Comparison of ENCODE assay signal across 27 cellular contexts in genomic region chr11:70263363-70263762, GRCh38. TPM values are rescaled to one million over a fixed set of nuclear protein-coding genes. Genes with fewer than 3 reads are reported as not detected.
DNase-seq lines count a peak whose midpoint lies in the region; ATAC-seq, FAIRE-seq and TF ChIP-seq lines count a peak whose summit lies in the region.
"Had no signal": no experiment of that assay in that cellular context is flagged by ENCODE, and none has a peak within 500 bp of the region (broad histone marks: within the 10 kb centered on the region; RNA-seq: fewer than 3 reads in every experiment).

No MANE protein-coding gene starts in this region.

- 45% methylated on average over 7 of the region's 7 CpGs for WGBS in K562 (ENCODE audit: insufficient coverage, low coverage, missing lambda C conversion rate)
- 68% methylated on average over 7 of the region's 7 CpGs for WGBS in HepG2 (ENCODE audit: low lambda C conversion rate)
- 93 to 94% methylated on average over 7 of the region's 7 CpGs for WGBS in aorta, 2 donors

- POLR2A ChIA-PET in K562 (lab: Yijun Ruan, JAX): interaction anchor here (1.5 kb wide), 1 partner anchor 10 kb away, joined by 4 read pairs; no protein-coding TSS in a partner anchor
- POLR2A ChIA-PET in HepG2 (lab: Yijun Ruan, JAX): no interaction called here

- H3K27me3 ChIP-seq in right atrium auricular region (no peaks in the 10 kb centered on the region), K562 (ENCODE audit: control insufficient read depth in 2 of 2, insufficient read depth in 2 of 2, low read length in 2 of 2) (peaks cover 22 to 27% of the 10 kb centered on the region in 2 experiments), HepG2 (ENCODE audit: control insufficient read depth in 1 of 2, insufficient read depth in 2 of 2, low read length in 2 of 2) (peaks cover 0 to 3% of the 10 kb centered on the region in 2 experiments; a peak in 2 of 5 replicates), aorta (ENCODE audit: control insufficient read depth in 1 of 2, insufficient read depth in 2 of 2, low read length in 1 of 2) (no peaks in the 10 kb centered on the region), gastrocnemius medialis (no peaks in the 10 kb centered on the region)
- H3K27me3 ChIP-seq: BLaER1 had no signal

- H3K9me3 ChIP-seq in right atrium auricular region (no peaks in the 10 kb centered on the region), K562 (replicated peaks; ENCODE audit: control insufficient read depth, insufficient read depth, low read depth, low read length) (no peaks in the 10 kb centered on the region), HepG2 (ENCODE audit: low read length) (no peaks in the 10 kb centered on the region), aorta (ENCODE audit: control insufficient read depth, low read length) (no peaks in the 10 kb centered on the region), gastrocnemius medialis (no peaks in the 10 kb centered on the region)
- H3K9me3 ChIP-seq: BE2C, BLaER1 had no signal

- H4K20me1 ChIP-seq in K562 (replicated peaks; ENCODE audit: control insufficient read depth, insufficient read depth, low read length) (no peaks in the 10 kb centered on the region), HepG2 (ENCODE audit: insufficient read depth, low read length) (no peaks in the 10 kb centered on the region)
- H4K20me1 ChIP-seq: BLaER1 had no signal

- H3K79me2 ChIP-seq in K562 (ENCODE audit: control insufficient read depth, insufficient read depth, low read length) (no peaks in the 10 kb centered on the region), HepG2 (ENCODE audit: insufficient read depth, low read length) (no peaks in the 10 kb centered on the region)

- H2AFZ ChIP-seq in K562 (ENCODE audit: low read depth, low read length) (no peak overlapping the region), HepG2 (ENCODE audit: low read length) (no peak overlapping the region)

- H3K36me3 ChIP-seq in right atrium auricular region (no peaks in the 10 kb centered on the region), K562 (ENCODE audit: control insufficient read depth, insufficient read depth, low read length) (no peaks in the 10 kb centered on the region), HepG2 (replicated peaks in 1 of 2; ENCODE audit: control insufficient read depth in 1 of 2, insufficient read depth in 2 of 2, low read length in 2 of 2) (no peaks in the 10 kb centered on the region), aorta (ENCODE audit: control insufficient read depth in 1 of 2, insufficient read depth in 2 of 2, low read length in 1 of 2) (no peaks in the 10 kb centered on the region), gastrocnemius medialis (no peaks in the 10 kb centered on the region)
- H3K36me3 ChIP-seq: BE2C, BLaER1 had no signal

- CTCF ChIA-PET in K562 (lab: Yijun Ruan, JAX; ENCODE audit: low intra/inter-chr PET ratio): no interaction called here
- CTCF ChIA-PET in HepG2 (lab: Yijun Ruan, JAX; ENCODE audit: low intra/inter-chr PET ratio, low total read pairs): no interaction called here

- H3K4me3 ChIP-seq in right atrium auricular region (no peak overlapping the region), K562 (no peak overlapping the region), HepG2 (replicated peaks in 1 of 3; ENCODE audit: insufficient read depth in 1 of 3, low read depth in 2 of 3, low read length in 3 of 3) (no peak overlapping the region), aorta (ENCODE audit: low read length in 2 of 2) (no peak overlapping the region), gastrocnemius medialis (no peak overlapping the region)
- H3K4me3 ChIP-seq: BLaER1 had no signal

- intact Hi-C loops in Right ventricle myocardium superior (cut with DNase I): no loop called here
- intact Hi-C loops in K562 (cut with micrococcal nuclease): no loop called here
- intact Hi-C loops in HepG2 (cut with micrococcal nuclease; ENCODE audit: unreplicated experiment): no loop called here
- intact Hi-C loops in aorta (cut with DNase I): no loop called here
- intact Hi-C loops in gastrocnemius medialis (cut with DNase I; ENCODE audit: low total_unique reads): no loop called here

- H3K9ac ChIP-seq in K562 (ENCODE audit: insufficient read depth in 1 of 2, low read depth in 2 of 2, low read length in 2 of 2): no peak overlapping the region
- H3K9ac ChIP-seq in HepG2 (ENCODE audit: insufficient read depth, low read depth, low read length): no peak overlapping the region
- H3K9ac ChIP-seq: BLaER1 had no signal

- H3K9me1 ChIP-seq in K562 (ENCODE audit: control insufficient read depth, insufficient read depth, low read length): no peaks in the 10 kb centered on the region

- no peak overlapping the region for H3K4me2 ChIP-seq in K562 (ENCODE audit: insufficient read depth, low read length)
- no peak overlapping the region for H3K4me2 ChIP-seq in HepG2 (ENCODE audit: low read depth, low read length)
- H3K4me2 ChIP-seq: BLaER1 had no signal

- FAIRE-seq in K562 (lab: Jason Lieb, UNC): no peak
- no peak for FAIRE-seq in HepG2 (lab: Jason Lieb, UNC)
- FAIRE-seq: A204.1, G401.6, GM12891, GM19239 had no signal

- H3K4me1 ChIP-seq in right atrium auricular region: no peaks in the 10 kb centered on the region
- no peaks in the 10 kb centered on the region for H3K4me1 ChIP-seq in K562 (replicated peaks in 1 of 2; ENCODE audit: control insufficient read depth in 2 of 2, insufficient read depth in 2 of 2, low read length in 2 of 2)
- peaks cover 20% of the 10 kb centered on the region for H3K4me1 ChIP-seq in HepG2 (ENCODE audit: insufficient read depth, low read length)
- no peaks in the 10 kb centered on the region for H3K4me1 ChIP-seq in aorta (ENCODE audit: control insufficient read depth in 1 of 2, insufficient read depth in 2 of 2, low read length in 2 of 2)
- no peaks in the 10 kb centered on the region for H3K4me1 ChIP-seq in gastrocnemius medialis
- H3K4me1 ChIP-seq: BE2C had no signal

- ATAC-seq in Right ventricle myocardium superior (ENCODE audit: poor library complexity) (no peak), K562 (no peak), HepG2 (no peak), aorta (ENCODE audit: low FRiP score) (no peak), gastrocnemius medialis (no peak)

- in situ Hi-C loops in K562 (cut with MboI) (no loop called here), HepG2 (cut with HindIII; ENCODE audit: extremely low pct_ligation_motif_present, low pct_unique_long_range_greater_than_20kb) (no loop called here), gastrocnemius medialis (cut with MboI; ENCODE audit: low sequenced_read_pairs in 4 of 4) (no loop called here)

- H3K27ac ChIP-seq in right atrium auricular region (no peak overlapping the region), K562 (ENCODE audit: extremely low read depth, low read depth, low read length) (no peak overlapping the region), HepG2 (ENCODE audit: extremely low read length, insufficient read depth, low read length) (no peak overlapping the region), aorta (ENCODE audit: low read depth in 1 of 2, low read length in 2 of 2) (no peak overlapping the region), gastrocnemius medialis (no peak overlapping the region)
- H3K27ac ChIP-seq: BLaER1 had no signal

- TF ChIP-seq EP300 in K562 (IDR thresholded peaks at IDR 0.05; ENCODE audit: low read length) (no peak), HepG2 (IDR thresholded peaks at IDR 0.05; ENCODE audit: low read depth in 2 of 2, low read length in 2 of 2) (no peak), HepG2 (CRISPR knock-in tag; IDR thresholded peaks at IDR 0.05; ENCODE audit: borderline replicate concordance) (no peak)

- no TSS peak for BruUV-seq in K562 (replicated peaks; lab: Mats Ljungman, UMichigan)
- no TSS peak for BruUV-seq in HepG2 (replicated peaks; lab: Mats Ljungman, UMichigan)

- peak; percentile 14 for DNase-seq in Right ventricle myocardium superior
- DNase-seq in right atrium auricular region (ENCODE audit: low spot score): no peak
- no peak for DNase-seq in K562 (ENCODE audit: extremely low read depth in 1 of 4, low spot score in 3 of 4)
- DNase-seq in HepG2 (ENCODE audit: low spot score): no peak
- peak; percentile 9 to 34 for DNase-seq in aorta
- no peak for DNase-seq in stimulated activated CD4-positive, alpha-beta T cell treated with anti-CD3 and anti-CD28 coated beads, Interleukin-15, amount 100 ng/mL, for 24 hours
- no peak for DNase-seq in erythroblast (lab: John Stamatoyannopoulos, UW)
- DNase-seq in gastrocnemius medialis: no peak
- DNase-seq: 8988T; ACHN; BE2C; C1 segment of cervical spinal cord; CD4-positive, alpha-beta memory T cell; CD4-positive, CD25-positive, alpha-beta regulatory T cell; CD8-positive, alpha-beta memory T cell; COR-L47; DMS 273 treated with DMSO at 0.1 percent for 48 hours; DMS153; DMS53; DMS79; DND-41; GF-D8 had no signal

- no peak for TF ChIP-seq RAD21 in K562 (CRISPR knock-in tag; conservative IDR thresholded peaks at IDR 0.05 in 1 of 2, IDR thresholded peaks at IDR 0.05 in 1 of 2)
- no peak for TF ChIP-seq RAD21 in HepG2 (CRISPR knock-in tag; IDR thresholded peaks at IDR 0.05)

- TF ChIP-seq CTCF in right atrium auricular region (IDR thresholded peaks at IDR 0.05) (no peak), K562 (IDR thresholded peaks at IDR 0.05 in 2 of 3, conservative IDR thresholded peaks at IDR 0.05 in 1 of 3; ENCODE audit: insufficient read depth in 2 of 3, low read depth in 1 of 3, low read length in 3 of 3) (no peak), HepG2 (CRISPR knock-in tag; IDR thresholded peaks at IDR 0.05) (no peak), gastrocnemius medialis (IDR thresholded peaks at IDR 0.05 in 4 of 5, conservative IDR thresholded peaks at IDR 0.05 in 1 of 5) (no peak)

- TF ChIP-seq POLR2A in K562 (conservative IDR thresholded peaks at IDR 0.05) (no peak), HepG2 (IDR thresholded peaks at IDR 0.05; ENCODE audit: insufficient read depth in 1 of 2, low read depth in 2 of 2, low read length in 2 of 2) (no peak), erythroblast (IDR thresholded peaks at IDR 0.05; ENCODE audit: low read length) (no peak), gastrocnemius medialis (IDR thresholded peaks at IDR 0.05) (no peak)

RNA-seq across cellular contexts. Expression of gene PPFIA1, which starts 7.1 kb away (rescaled TPM):
- total RNA-seq in Right ventricle myocardium superior (41.8 TPM), right atrium auricular region (10 to 100 TPM; 28.7 to 45.9 TPM), K562 (2014; rRNA removed) (24.9 and 26.0 TPM in 2 replicates), K562 (2014; rRNA removed; fragmentation: Illumina TruSeq; extraction: Trizol) (28.5 and 31.6 TPM in 2 replicates), K562 (2015; rRNA removed; fragmentation: Illumina TruSeq; extraction: Trizol) (28.9 and 30.3 TPM in 2 replicates), K562 (2021) (33.1 and 38.4 TPM in 2 replicates), HepG2 (2016; rRNA removed; fragmentation: Illumina TruSeq; extraction: Trizol) (27.3 and 29.9 TPM in 2 replicates), aorta (10 to 100 TPM; 73.4 to 74.7 TPM), gastrocnemius medialis (10 to 100 TPM; 36.3 to 90.6 (median 46.0) TPM)
- 221 and 294 TPM in 2 replicates for total RNA-seq in K562 (2011; cell fraction: chromatin; rRNA removed; ENCODE audit: low replicate concordance)
- total RNA-seq in K562 (2011; cell fraction: nucleolus; rRNA removed): 104 and 111 TPM in 2 replicates
- total RNA-seq in K562 (2011; cell fraction: nucleoplasm; rRNA removed): 162 and 166 TPM in 2 replicates
- polyA plus RNA-seq in K562 (2011; rRNA removed) (41.5 and 48.0 TPM in 2 replicates), K562 (2014; fragmentation: Illumina TruSeq; extraction: Trizol) (36.2 and 39.5 TPM in 2 replicates), K562 (2014; fragmentation: Nextera tagmentation; extraction: Ambion mirVana) (10 to 100 TPM in 1 of 2 experiments, 1 to 10 TPM in 1; 9.9 to 13.3 TPM), K562 (2014; rRNA removed) (27.4 and 31.0 TPM in 2 replicates), HepG2 (2011; rRNA removed) (45.2 and 48.0 TPM in 2 replicates), aorta (10 to 100 TPM; 19.0 to 24.7 TPM)
- polyA plus RNA-seq in K562 (2011; cell fraction: cytosol; rRNA removed): 42.0 and 45.8 TPM in 2 replicates
- polyA plus RNA-seq in K562 (2011; cell fraction: nucleus; rRNA removed): 107 and 119 TPM in 2 replicates
- polyA plus RNA-seq in K562 (2012): 26.5 and 28.1 TPM in 2 replicates
- polyA minus RNA-seq in K562 (2011; rRNA and poly(A)+ RNA removed): 76.5 and 78.4 TPM in 2 replicates
- polyA minus RNA-seq in K562 (2011; cell fraction: cytosol; rRNA and poly(A)+ RNA removed): 27.9 and 43.6 TPM in 2 replicates
- polyA minus RNA-seq in K562 (2011; cell fraction: nucleus; rRNA and poly(A)+ RNA removed): 46.0 and 70.8 TPM in 2 replicates
- total RNA-seq in HepG2 (2016; cell fraction: cytosol; rRNA removed; fragmentation: Illumina TruSeq; extraction: Trizol; ENCODE audit: low read depth): 68.7 and 75.4 TPM in 2 replicates
- total RNA-seq in HepG2 (2016; cell fraction: insoluble cytoplasmic fraction; rRNA removed; fragmentation: Illumina TruSeq; extraction: Trizol): 26.9 and 30.3 TPM in 2 replicates
- 22.7 and 22.8 TPM in 2 replicates for total RNA-seq in HepG2 (2016; cell fraction: membrane; rRNA removed; fragmentation: Illumina TruSeq; extraction: Trizol)
- 29.3 and 30.4 TPM in 2 replicates for total RNA-seq in HepG2 (2016; cell fraction: nucleus; rRNA removed; fragmentation: Illumina TruSeq; extraction: Trizol)
- polyA plus RNA-seq in HepG2 (2011; cell fraction: cytosol; rRNA removed): 32.6 and 45.4 TPM in 2 replicates
- 60.5 and 68.2 TPM in 2 replicates for polyA plus RNA-seq in HepG2 (2011; cell fraction: nucleus; rRNA removed)
- polyA plus RNA-seq in HepG2 (2012): 18.1 and 18.8 TPM in 2 replicates
- 1.4 and 2.3 TPM in 2 replicates for polyA plus RNA-seq in HepG2 (2016; cell fraction: cytosol; fragmentation: Illumina TruSeq; extraction: Trizol; ENCODE audit: low read depth)
- polyA plus RNA-seq in HepG2 (2016; cell fraction: insoluble cytoplasmic fraction; fragmentation: Illumina TruSeq; extraction: Trizol; ENCODE audit: low read depth): 18.5 and 22.6 TPM in 2 replicates
- polyA plus RNA-seq in HepG2 (2016; cell fraction: membrane; fragmentation: Illumina TruSeq; extraction: Trizol; ENCODE audit: low read depth): 5.3 and 7.1 TPM in 2 replicates
- 38.7 and 39.4 TPM in 2 replicates for polyA plus RNA-seq in HepG2 (2016; cell fraction: nucleus; fragmentation: Illumina TruSeq; extraction: Trizol; ENCODE audit: insufficient read depth, low read depth)
- 94.3 and 206 TPM in 2 replicates for polyA minus RNA-seq in HepG2 (2011; rRNA and poly(A)+ RNA removed; ENCODE audit: low replicate concordance)
- 31.2 and 40.4 TPM in 2 replicates for polyA minus RNA-seq in HepG2 (2011; cell fraction: cytosol; rRNA and poly(A)+ RNA removed)
- 59.9 and 69.0 TPM in 2 replicates for polyA minus RNA-seq in HepG2 (2011; cell fraction: nucleus; rRNA and poly(A)+ RNA removed)

Comparison
In these comparisons a context has a peak if more than half of its experiments do, and no peak if none do; other contexts are left out.
1. DNase-seq: peak in Right ventricle myocardium superior (single experiment) and aorta (2 of 2); none in right atrium auricular region (single experiment), K562 (0 of 4), HepG2 (single experiment), stimulated activated CD4-positive, alpha-beta T cell treated with anti-CD3 and anti-CD28 coated beads, Interleukin-15, amount 100 ng/mL, for 24 hours (single experiment), erythroblast (0 of 2) and gastrocnemius medialis (0 of 2).